In genomic region chr11:19326499-19326898, GRCh38 we compare ENCODE assay signal across 11 cellular contexts.
A peak's percentile ranks its signal among the peaks of the same experiment; 100 is the strongest.
DNase-seq lines count a peak whose midpoint lies in the region; ATAC-seq and TF ChIP-seq lines count a peak whose summit lies in the region.
"Had no signal": no experiment of that assay in that cellular context is flagged by ENCODE, and none has a peak within 500 bp of the region (broad histone marks: within the 10 kb centered on the region; RNA-seq: fewer than 3 reads in every experiment).

No MANE protein-coding gene starts in this region.

- DNase-seq in AG10803 (ENCODE audit: low read depth) (peak; percentile 33), HT-29 (ENCODE audit: low spot score) (peak; percentile 25), amniotic epithelial cell (ENCODE audit: low read depth) (peak; percentile 16), kidney glomerular epithelial cell (lab: John Stamatoyannopoulos, UW) (peak; percentile 1), Kasumi-1 (lab: John Stamatoyannopoulos, UW) (no peak), NCI-H82 (lab: John Stamatoyannopoulos, UW) (no peak), nucleus accumbens (lab: John Stamatoyannopoulos, UW) (no peak)
- DNase-seq: activated CD4-positive, CD25-positive, alpha-beta regulatory T cell; DMS153; transverse colon had no signal

- ATAC-seq in HG03039 (IDR thresholded peaks at IDR 0.05; ENCODE audit: unreplicated experiment): no peak

- TF ChIP-seq CTCF in AG10803 (conservative IDR thresholded peaks at IDR 0.05; ENCODE audit: low read length): peak; percentile 56

- H3K4me3 ChIP-seq in AG10803 (ENCODE audit: low read length): no peak overlapping the region
- H3K4me3 ChIP-seq: transverse colon had no signal

Comparison
In these comparisons a context has a peak if more than half of its experiments do, and no peak if none do; other contexts are left out.
1. DNase-seq: peak in AG10803 (single experiment), HT-29 (single experiment), amniotic epithelial cell (single experiment) and kidney glomerular epithelial cell (single experiment); none in Kasumi-1 (0 of 2), NCI-H82 (single experiment) and nucleus accumbens (0 of 56).